1 cellular context compared by ENCODE assay signal in the genomic region with DNA sequence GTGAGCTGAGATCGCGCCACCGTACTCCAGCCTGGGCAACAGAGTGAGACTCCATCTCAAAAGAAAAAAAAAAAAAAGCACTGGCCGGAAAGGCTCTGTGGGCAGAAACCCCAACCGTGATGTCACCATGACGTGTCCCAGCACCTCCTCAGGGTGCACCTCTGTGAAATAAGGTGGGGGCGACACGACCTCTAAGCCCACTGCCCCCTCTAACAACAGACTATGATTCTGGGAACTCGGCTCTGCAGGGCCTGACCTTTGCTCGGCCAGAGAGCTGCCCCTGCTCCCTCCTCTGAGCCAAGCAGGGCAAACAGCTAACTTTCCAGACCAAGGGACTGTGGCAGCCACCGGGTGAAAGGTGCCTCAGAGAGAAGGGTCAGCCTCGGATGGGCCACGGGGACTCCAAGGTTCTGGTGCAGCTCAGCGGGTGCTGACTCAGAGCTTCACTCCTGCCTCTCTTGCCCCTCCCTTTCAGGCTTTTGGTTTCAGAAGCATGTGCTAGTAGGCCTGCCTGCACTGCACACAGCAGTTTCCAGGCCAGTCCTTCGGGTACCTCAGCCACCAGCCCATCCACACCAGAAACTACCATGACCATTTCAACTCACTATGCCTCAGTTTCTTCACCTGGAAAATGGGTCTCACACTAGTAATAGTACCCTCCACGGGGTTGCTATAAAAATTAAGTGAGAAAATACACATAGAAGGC.
A peak's percentile ranks its signal among the peaks of the same experiment; 100 is the strongest.
TF ChIP-seq lines count a peak whose summit lies in the region.

No MANE protein-coding gene starts in this region.

TF ChIP-seq in HepG2, 621 proteins besides CTCF, POLR2A, EP300 and RAD21 (continued from another document and continues in another):
- no peak for TF ChIP-seq ATF5 (CRISPR knock-in tag; IDR thresholded peaks at IDR 0.05; ENCODE audit: low read depth)
- TF ChIP-seq JUNB (CRISPR knock-in tag; IDR thresholded peaks at IDR 0.05; ENCODE audit: borderline replicate concordance), result no peak
- no peak for TF ChIP-seq ZNF672 (CRISPR knock-in tag; IDR thresholded peaks at IDR 0.05)
- TF ChIP-seq ELK4 (CRISPR knock-in tag; IDR thresholded peaks at IDR 0.05; ENCODE audit: borderline replicate concordance), result no peak
- TF ChIP-seq AHR (CRISPR knock-in tag; IDR thresholded peaks at IDR 0.05), result no peak
- TF ChIP-seq ZNF724P (CRISPR knock-in tag; IDR thresholded peaks at IDR 0.05; ENCODE audit: borderline replicate concordance), result no peak
- no peak for TF ChIP-seq CBFB (CRISPR knock-in tag; IDR thresholded peaks at IDR 0.05)
- no peak for TF ChIP-seq ZNF710 (CRISPR knock-in tag; IDR thresholded peaks at IDR 0.05; ENCODE audit: borderline replicate concordance)
- peak; percentile 43 to 56; a peak in 3 of 4 replicates for TF ChIP-seq MAFK (conservative IDR thresholded peaks at IDR 0.05 in 1 of 2, IDR thresholded peaks at IDR 0.05 in 1 of 2; ENCODE audit: low read length in 2 of 2)
- TF ChIP-seq ZNF292 (CRISPR knock-in tag; IDR thresholded peaks at IDR 0.05; ENCODE audit: borderline replicate concordance, low read depth), result peak; percentile 88; the same call in 1 of the 2 replicates
- peak; percentile 38; the same call in 1 of the 2 replicates for TF ChIP-seq ZFY (CRISPR knock-in tag; IDR thresholded peaks at IDR 0.05)
- TF ChIP-seq EEA1 (CRISPR knock-in tag; IDR thresholded peaks at IDR 0.05; ENCODE audit: borderline replicate concordance), result no peak
- TF ChIP-seq GATAD2A (CRISPR knock-in tag; IDR thresholded peaks at IDR 0.05), result 0 out of 2 replicates have a peak, but pooled peaks have one; percentile 30
- TF ChIP-seq ZNF605 (CRISPR knock-in tag; IDR thresholded peaks at IDR 0.05), result no peak
- peak; percentile 42 for TF ChIP-seq AGO2 (optimal IDR thresholded peaks at IDR 0.05; ENCODE audit: low read depth, low read length)
- TF ChIP-seq STAT6 (CRISPR knock-in tag; IDR thresholded peaks at IDR 0.05; ENCODE audit: borderline replicate concordance), result no peak
- TF ChIP-seq ZNF281 (CRISPR knock-in tag; IDR thresholded peaks at IDR 0.05; ENCODE audit: borderline replicate concordance), result no peak
- TF ChIP-seq, protein P1, sequence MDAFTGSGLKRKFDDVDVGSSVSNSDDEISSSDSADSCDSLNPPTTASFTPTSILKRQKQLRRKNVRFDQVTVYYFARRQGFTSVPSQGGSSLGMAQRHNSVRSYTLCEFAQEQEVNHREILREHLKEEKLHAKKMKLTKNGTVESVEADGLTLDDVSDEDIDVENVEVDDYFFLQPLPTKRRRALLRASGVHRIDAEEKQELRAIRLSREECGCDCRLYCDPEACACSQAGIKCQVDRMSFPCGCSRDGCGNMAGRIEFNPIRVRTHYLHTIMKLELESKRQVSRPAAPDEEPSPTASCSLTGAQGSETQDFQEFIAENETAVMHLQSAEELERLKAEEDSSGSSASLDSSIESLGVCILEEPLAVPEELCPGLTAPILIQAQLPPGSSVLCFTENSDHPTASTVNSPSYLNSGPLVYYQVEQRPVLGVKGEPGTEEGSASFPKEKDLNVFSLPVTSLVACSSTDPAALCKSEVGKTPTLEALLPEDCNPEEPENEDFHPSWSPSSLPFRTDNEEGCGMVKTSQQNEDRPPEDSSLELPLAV (CRISPR knock-in tag; conservative IDR thresholded peaks at IDR 0.05; ENCODE audit: low read depth), result no peak
- TF ChIP-seq CERS6 (CRISPR knock-in tag; IDR thresholded peaks at IDR 0.05), result no peak
- no peak for TF ChIP-seq HCFC1 (IDR thresholded peaks at IDR 0.05; ENCODE audit: low read depth, low read length)
- TF ChIP-seq ZNF879 (CRISPR knock-in tag; IDR thresholded peaks at IDR 0.05), result no peak
- no peak for TF ChIP-seq ZNF432 (CRISPR knock-in tag; IDR thresholded peaks at IDR 0.05; ENCODE audit: borderline replicate concordance)
- no peak for TF ChIP-seq ZKSCAN8 (CRISPR knock-in tag; IDR thresholded peaks at IDR 0.05; ENCODE audit: borderline replicate concordance)
- no peak for TF ChIP-seq SMARCC2 (IDR thresholded peaks at IDR 0.05)
- TF ChIP-seq ZBTB43 (CRISPR knock-in tag; conservative IDR thresholded peaks at IDR 0.05), result no peak
- TF ChIP-seq, protein P2, sequence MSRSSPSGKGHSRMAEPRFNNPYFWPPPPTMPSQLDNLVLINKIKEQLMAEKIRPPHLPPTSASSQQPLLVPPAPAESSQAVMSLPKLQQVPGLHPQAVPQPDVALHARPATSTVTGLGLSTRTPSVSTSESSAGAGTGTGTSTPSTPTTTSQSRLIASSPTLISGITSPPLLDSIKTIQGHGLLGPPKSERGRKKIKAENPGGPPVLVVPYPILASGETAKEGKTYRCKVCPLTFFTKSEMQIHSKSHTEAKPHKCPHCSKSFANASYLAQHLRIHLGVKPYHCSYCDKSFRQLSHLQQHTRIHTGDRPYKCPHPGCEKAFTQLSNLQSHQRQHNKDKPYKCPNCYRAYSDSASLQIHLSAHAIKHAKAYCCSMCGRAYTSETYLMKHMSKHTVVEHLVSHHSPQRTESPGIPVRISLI (CRISPR knock-in tag; IDR thresholded peaks at IDR 0.05; ENCODE audit: borderline replicate concordance), result no peak
- TF ChIP-seq, protein P3, sequence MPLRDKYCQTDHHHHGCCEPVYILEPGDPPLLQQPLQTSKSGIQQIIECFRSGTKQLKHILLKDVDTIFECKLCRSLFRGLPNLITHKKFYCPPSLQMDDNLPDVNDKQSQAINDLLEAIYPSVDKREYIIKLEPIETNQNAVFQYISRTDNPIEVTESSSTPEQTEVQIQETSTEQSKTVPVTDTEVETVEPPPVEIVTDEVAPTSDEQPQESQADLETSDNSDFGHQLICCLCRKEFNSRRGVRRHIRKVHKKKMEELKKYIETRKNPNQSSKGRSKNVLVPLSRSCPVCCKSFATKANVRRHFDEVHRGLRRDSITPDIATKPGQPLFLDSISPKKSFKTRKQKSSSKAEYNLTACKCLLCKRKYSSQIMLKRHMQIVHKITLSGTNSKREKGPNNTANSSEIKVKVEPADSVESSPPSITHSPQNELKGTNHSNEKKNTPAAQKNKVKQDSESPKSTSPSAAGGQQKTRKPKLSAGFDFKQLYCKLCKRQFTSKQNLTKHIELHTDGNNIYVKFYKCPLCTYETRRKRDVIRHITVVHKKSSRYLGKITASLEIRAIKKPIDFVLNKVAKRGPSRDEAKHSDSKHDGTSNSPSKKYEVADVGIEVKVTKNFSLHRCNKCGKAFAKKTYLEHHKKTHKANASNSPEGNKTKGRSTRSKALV (CRISPR knock-in tag; IDR thresholded peaks at IDR 0.05), result no peak
- peak; percentile 79 for TF ChIP-seq SPEN (CRISPR knock-in tag; IDR thresholded peaks at IDR 0.05; ENCODE audit: low read depth)
- TF ChIP-seq, protein P4, sequence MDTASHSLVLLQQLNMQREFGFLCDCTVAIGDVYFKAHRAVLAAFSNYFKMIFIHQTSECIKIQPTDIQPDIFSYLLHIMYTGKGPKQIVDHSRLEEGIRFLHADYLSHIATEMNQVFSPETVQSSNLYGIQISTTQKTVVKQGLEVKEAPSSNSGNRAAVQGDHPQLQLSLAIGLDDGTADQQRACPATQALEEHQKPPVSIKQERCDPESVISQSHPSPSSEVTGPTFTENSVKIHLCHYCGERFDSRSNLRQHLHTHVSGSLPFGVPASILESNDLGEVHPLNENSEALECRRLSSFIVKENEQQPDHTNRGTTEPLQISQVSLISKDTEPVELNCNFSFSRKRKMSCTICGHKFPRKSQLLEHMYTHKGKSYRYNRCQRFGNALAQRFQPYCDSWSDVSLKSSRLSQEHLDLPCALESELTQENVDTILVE (CRISPR knock-in tag; IDR thresholded peaks at IDR 0.05), result no peak
- TF ChIP-seq FOXC1 (CRISPR knock-in tag; IDR thresholded peaks at IDR 0.05; ENCODE audit: borderline replicate concordance), result no peak
- no peak for TF ChIP-seq ZNF382 (CRISPR knock-in tag; IDR thresholded peaks at IDR 0.05; ENCODE audit: borderline replicate concordance)
- TF ChIP-seq MBNL3 (CRISPR knock-in tag; conservative IDR thresholded peaks at IDR 0.05), result no peak
- no peak; the same call in 1 of the 2 replicates for TF ChIP-seq NFKB2 (CRISPR knock-in tag; IDR thresholded peaks at IDR 0.05; ENCODE audit: borderline replicate concordance)
- no peak for TF ChIP-seq PHB2 (IDR thresholded peaks at IDR 0.05; ENCODE audit: partially characterized antibody)
- TF ChIP-seq SIN3B (IDR thresholded peaks at IDR 0.05; ENCODE audit: low read length), result no peak
- TF ChIP-seq NAIF1 (CRISPR knock-in tag; IDR thresholded peaks at IDR 0.05; ENCODE audit: borderline replicate concordance), result 0 out of 2 replicates have a peak, but pooled peaks have one; percentile 47
